ENCODE assay signal across 18 cellular contexts in the genomic region with DNA sequence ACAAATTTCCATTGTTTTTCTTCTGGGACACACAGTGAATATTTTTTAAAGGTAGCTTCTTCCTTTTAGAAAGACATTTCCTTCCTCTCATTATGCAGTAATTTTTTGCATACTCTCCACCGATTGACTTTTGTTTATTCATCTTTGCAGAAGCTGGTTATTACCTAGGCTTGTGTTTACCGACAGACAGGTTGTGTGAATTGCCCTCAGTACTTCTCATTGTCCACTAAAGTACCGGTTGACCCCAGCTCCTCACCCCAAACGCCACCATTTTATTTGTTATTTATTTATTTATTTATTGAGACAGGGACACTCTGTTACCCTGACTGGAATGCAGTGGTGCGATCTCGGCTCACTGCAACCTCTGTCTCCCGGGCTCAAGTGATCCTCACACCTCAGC. TPM values are rescaled to one million over a fixed set of nuclear protein-coding genes. Genes with fewer than 3 reads are reported as not detected.
DNase-seq lines count a peak whose midpoint lies in the region; ATAC-seq and TF ChIP-seq lines count a peak whose summit lies in the region.
"Had no signal": no experiment of that assay in that cellular context is flagged by ENCODE, and none has a peak within 500 bp of the region (broad histone marks: within the 10 kb centered on the region; RNA-seq: fewer than 3 reads in every experiment).

No MANE protein-coding gene starts in this region.

- H3K27ac Mint-ChIP-seq in naive thymus-derived CD8-positive, alpha-beta T cell = no peak overlapping the region
- H3K27ac Mint-ChIP-seq: B cell; CD4-positive, alpha-beta T cell; GM23338 had no signal

- peaks cover 0 to 3% (median 0%) of the 10 kb centered on the region in 4 donors for H3K4me1 Mint-ChIP-seq in naive thymus-derived CD8-positive, alpha-beta T cell
- H3K4me1 Mint-ChIP-seq: B cell, GM23338 had no signal

- H3K4me3 ChIP-seq in mammary epithelial cell (replicated peaks in 1 of 3; ENCODE audit: insufficient read depth in 1 of 3, low read depth in 2 of 3, low read length in 3 of 3) = no peak overlapping the region
- H3K4me3 ChIP-seq: GM23338 had no signal

- H2AFZ ChIP-seq in mammary epithelial cell (ENCODE audit: low read depth, low read length) = no peak overlapping the region
- H2AFZ ChIP-seq: GM23338 had no signal

- H3K36me3 Mint-ChIP-seq in naive thymus-derived CD8-positive, alpha-beta T cell = no peaks in the 10 kb centered on the region

- no peak overlapping the region for H3K4me3 Mint-ChIP-seq in naive thymus-derived CD8-positive, alpha-beta T cell
- H3K4me3 Mint-ChIP-seq: B cell; CD4-positive, alpha-beta T cell; GM23338 had no signal

- no peak overlapping the region for H3K4me2 ChIP-seq in mammary epithelial cell (ENCODE audit: insufficient read depth, low read depth, low read length)
- H3K4me2 ChIP-seq: GM23338 had no signal

- peaks cover 1% of the 10 kb centered on the region for H3K27me3 ChIP-seq in mammary epithelial cell (ENCODE audit: insufficient read depth, low read length)

- H3K27me3 Mint-ChIP-seq in naive thymus-derived CD8-positive, alpha-beta T cell = peaks cover 14 to 52% (median 19%) of the 10 kb centered on the region in 5 donors

- H4K20me1 ChIP-seq in mammary epithelial cell (ENCODE audit: insufficient read depth, low read length) = no peaks in the 10 kb centered on the region

- H3K27ac ChIP-seq in mammary epithelial cell (ENCODE audit: insufficient read depth, low read depth, low read length) = no peak overlapping the region
- H3K27ac ChIP-seq: C4-2B, HL-60 had no signal

- dilution Hi-C loops in mammary epithelial cell (cut with HindIII; ENCODE audit: low sequenced_read_pairs) = no loop called here

- WGBS in mammary epithelial cell (ENCODE audit: low coverage, missing lambda C conversion rate) = 51% methylated on average over 7 of the region's 7 CpGs

- no peaks in the 10 kb centered on the region for H3K79me2 ChIP-seq in mammary epithelial cell (ENCODE audit: insufficient read depth, low read length)

- ATAC-seq in naive thymus-derived CD8-positive, alpha-beta T cell = no peak
- ATAC-seq: GM23338 had no signal

- DNase-seq in T47D (ENCODE audit: low read depth in 1 of 2, low spot score in 1 of 2) (peak; percentile 61 to 95), mammary epithelial cell (no peak), NCI-H526 (lab: John Stamatoyannopoulos, UW) (peak; percentile 44 to 62), NCI-H748 treated with DMSO at 0.1 percent for 48 hours (lab: John Stamatoyannopoulos, UW) (peak; percentile 20), DMS153 (lab: John Stamatoyannopoulos, UW) (no peak)
- DNase-seq in naive thymus-derived CD8-positive, alpha-beta T cell = no peak
- DNase-seq in activated CD4-positive, alpha-beta T cell treated with anti-CD3 and anti-CD28 coated beads, Interleukin-2, amount 50 U/mL, for 4 hours = no peak
- DNase-seq: Caco-2; CD4-positive, alpha-beta T cell; DMS79; GF-D8; HCEC 1CT had no signal

- in situ Hi-C loops in T47D (cut with HindIII; ENCODE audit: low pct_unique_long_range_greater_than_20kb, low sequenced_read_pairs) (no loop called here), mammary epithelial cell (cut with MboI; ENCODE audit: low sequenced_read_pairs in 2 of 2) (no loop called here)

- POLR2A ChIA-PET in naive thymus-derived CD8-positive, alpha-beta T cell (lab: Charles Lee) = no interaction called here

- no peaks in the 10 kb centered on the region for H3K9me3 Mint-ChIP-seq in naive thymus-derived CD8-positive, alpha-beta T cell
- H3K9me3 Mint-ChIP-seq: CD4-positive, alpha-beta T cell; GM23338 had no signal

- no peaks in the 10 kb centered on the region for H3K36me3 ChIP-seq in mammary epithelial cell (ENCODE audit: insufficient read depth, low read length)

- H3K4me1 ChIP-seq in mammary epithelial cell (ENCODE audit: insufficient read depth, low read length) = no peaks in the 10 kb centered on the region
- H3K4me1 ChIP-seq: Caco-2 had no signal

- CTCF ChIA-PET in mammary epithelial cell (lab: Charles Lee; ENCODE audit: low non-redundant PET) = no interaction called here

- TF ChIP-seq CTCF in mammary epithelial cell (conservative IDR thresholded peaks at IDR 0.05 in 1 of 2, IDR thresholded peaks at IDR 0.05 in 1 of 2; ENCODE audit: extremely low read depth in 1 of 2, insufficient read depth in 1 of 2, low read depth in 1 of 2, low read length in 2 of 2) = no peak

- intact Hi-C loops in mammary epithelial cell (cut with micrococcal nuclease) = no loop called here

- BruUV-seq in mammary epithelial cell (replicated peaks; lab: Mats Ljungman, UMichigan) = no TSS peak

- no peak overlapping the region for H3K9ac ChIP-seq in mammary epithelial cell (ENCODE audit: insufficient read depth, low read length)

- no peaks in the 10 kb centered on the region for H3K9me3 ChIP-seq in mammary epithelial cell (replicated peaks; ENCODE audit: insufficient read depth, low read length)
- H3K9me3 ChIP-seq: Caco-2 had no signal

RNA-seq across cellular contexts. Expression of a gene that starts 50.2 kb away (rescaled TPM):
- total RNA-seq in mammary epithelial cell = not detected
- polyA plus RNA-seq in mammary epithelial cell = not detected
- polyA minus RNA-seq in mammary epithelial cell = not detected
- under 1 TPM in 1 of 2 experiments, not detected in 1; 0.05 TPM for total RNA-seq in naive thymus-derived CD8-positive, alpha-beta T cell
- under 1 TPM in 2 of 3 donors, not detected in 1; 0.02 to 0.07 TPM for polyA plus RNA-seq in naive thymus-derived CD8-positive, alpha-beta T cell
- total RNA-seq: A172, B cell, Caco-2, HT1080 had no signal

Comparison
In these comparisons a context has a peak if more than half of its experiments do, and no peak if none do; other contexts are left out.
1. DNase-seq: peak in T47D (2 of 2), NCI-H526 (2 of 2) and NCI-H748 treated with DMSO at 0.1 percent for 48 hours (single experiment); none in mammary epithelial cell (single experiment), naive thymus-derived CD8-positive, alpha-beta T cell (0 of 10), DMS153 (single experiment) and activated CD4-positive, alpha-beta T cell treated with anti-CD3 and anti-CD28 coated beads, Interleukin-2, amount 50 U/mL, for 4 hours (0 of 2).